Comparison of ENCODE assay signal across 10 cellular contexts in genomic region chr6:148701393-148701774, GRCh38. TPM values are rescaled to one million over a fixed set of nuclear protein-coding genes. Genes with fewer than 3 reads are reported as not detected.
A peak's percentile ranks its signal among the peaks of the same experiment; 100 is the strongest.
DNase-seq lines count a peak whose midpoint lies in the region; ATAC-seq and TF ChIP-seq lines count a peak whose summit lies in the region.
"Had no signal": no experiment of that assay in that cellular context is flagged by ENCODE, and none has a peak within 500 bp of the region (broad histone marks: within the 10 kb centered on the region; RNA-seq: fewer than 3 reads in every experiment).

No MANE protein-coding gene starts in this region.

- H3K27ac ChIP-seq in CD4-positive, alpha-beta memory T cell (ENCODE audit: low read depth, low read length): no peak overlapping the region
- H3K27ac ChIP-seq in GM23338 (ENCODE audit: low read depth) (no peak overlapping the region), ascending aorta (peak overlapping the region; percentile 17 to 47), endodermal cell (ENCODE audit: low read depth, low read length) (no peak overlapping the region)

- H2AFZ ChIP-seq in GM23338: peak overlapping the region; percentile 87; the same call in 1 of the 2 replicates

- H3K9me3 Mint-ChIP-seq in CD4-positive, alpha-beta memory T cell: peaks cover 2 to 9% (median 5%) of the 10 kb centered on the region in 8 donors
- H3K9me3 Mint-ChIP-seq in GM23338 (peaks cover 26% of the 10 kb centered on the region), endodermal cell (peaks cover 27% of the 10 kb centered on the region)
- H3K9me3 Mint-ChIP-seq in naive thymus-derived CD8-positive, alpha-beta T cell: peaks cover 0 to 15% (median 10%) of the 10 kb centered on the region in 9 donors

- H3K9ac ChIP-seq in endodermal cell (ENCODE audit: extremely low read depth, low read length, poor library complexity, severe bottlenecking): no peak overlapping the region

- no peaks in the 10 kb centered on the region for H3K9me3 ChIP-seq in CD4-positive, alpha-beta memory T cell (ENCODE audit: control insufficient read depth in 1 of 2, low read length in 2 of 2)
- H3K9me3 ChIP-seq in ascending aorta (peaks cover 0 to 5% of the 10 kb centered on the region in 2 donors), BE2C (no peaks in the 10 kb centered on the region), endodermal cell (ENCODE audit: control insufficient read depth, low read length) (peaks cover 7% of the 10 kb centered on the region)
- H3K9me3 ChIP-seq: Peyer's patch had no signal

- peaks cover 5% of the 10 kb centered on the region; the same call in 1 of the 2 replicates for H3K9me2 ChIP-seq in GM23338 (ENCODE audit: insufficient read depth)

- no peak overlapping the region for H3K4me2 ChIP-seq in GM23338

- no peak for DNase-seq in CD4-positive, alpha-beta memory T cell
- no peak for DNase-seq in GM23338 (ENCODE audit: low spot score)
- no peak for DNase-seq in ascending aorta (ENCODE audit: low spot score in 2 of 2)
- no peak for DNase-seq in naive thymus-derived CD8-positive, alpha-beta T cell
- no peak for DNase-seq in BE2C
- no peak for DNase-seq in endodermal cell
- no peak for DNase-seq in NCI-H526 treated with DMSO at 0.1 percent for 48 hours (lab: John Stamatoyannopoulos, UW)
- no peak for DNase-seq in SIG-M5 treated with dmso at 0.1 percent for 504 hours (lab: John Stamatoyannopoulos, UW; ENCODE audit: unreplicated experiment)
- DNase-seq: Peyer's patch had no signal

- peak overlapping the region; percentile 1 to 91 (median 78) for H3K27ac Mint-ChIP-seq in CD4-positive, alpha-beta memory T cell
- no peak overlapping the region for H3K27ac Mint-ChIP-seq in GM23338
- H3K27ac Mint-ChIP-seq in naive thymus-derived CD8-positive, alpha-beta T cell: peak overlapping the region in 2 of 10 donors; percentile 3 to 59
- H3K27ac Mint-ChIP-seq in endodermal cell: no peak overlapping the region

- no peaks in the 10 kb centered on the region for H3K27me3 ChIP-seq in CD4-positive, alpha-beta memory T cell (ENCODE audit: insufficient read depth, low read length)
- H3K27me3 ChIP-seq in GM23338 (ENCODE audit: insufficient read depth) (no peaks in the 10 kb centered on the region), ascending aorta (no peaks in the 10 kb centered on the region), BE2C (no peaks in the 10 kb centered on the region), endodermal cell (ENCODE audit: control insufficient read depth, insufficient read depth, low read length, poor library complexity, severe bottlenecking) (no peaks in the 10 kb centered on the region)
- H3K27me3 ChIP-seq: Peyer's patch had no signal

- no peaks in the 10 kb centered on the region for H3K36me3 ChIP-seq in CD4-positive, alpha-beta memory T cell (ENCODE audit: insufficient read depth, low read length)
- H3K36me3 ChIP-seq in GM23338 (ENCODE audit: insufficient read depth): no peaks in the 10 kb centered on the region
- H3K36me3 ChIP-seq in ascending aorta: no peaks in the 10 kb centered on the region
- no peaks in the 10 kb centered on the region for H3K36me3 ChIP-seq in BE2C
- no peaks in the 10 kb centered on the region for H3K36me3 ChIP-seq in endodermal cell (ENCODE audit: control insufficient read depth, insufficient read depth, low read length)
- H3K36me3 ChIP-seq: Peyer's patch had no signal

- H3K36me3 Mint-ChIP-seq in CD4-positive, alpha-beta memory T cell: peaks cover 2 to 4% of the 10 kb centered on the region in 2 donors
- H3K36me3 Mint-ChIP-seq in GM23338 (ENCODE audit: low read depth): peaks cover 12% of the 10 kb centered on the region; the same call in 2 of the 3 replicates
- peaks cover 0 to 10% (median 0%) of the 10 kb centered on the region in 3 donors for H3K36me3 Mint-ChIP-seq in naive thymus-derived CD8-positive, alpha-beta T cell
- no peaks in the 10 kb centered on the region for H3K36me3 Mint-ChIP-seq in endodermal cell (ENCODE audit: low read depth)

- no peaks in the 10 kb centered on the region for H3K79me2 ChIP-seq in GM23338 (replicated peaks; ENCODE audit: insufficient read depth)

- peaks cover 12 to 19% (median 18%) of the 10 kb centered on the region in 4 donors for H3K4me1 Mint-ChIP-seq in CD4-positive, alpha-beta memory T cell
- H3K4me1 Mint-ChIP-seq in GM23338 (peaks cover 7% of the 10 kb centered on the region; the same call in 2 of the 3 replicates), endodermal cell (peaks cover 7% of the 10 kb centered on the region)
- H3K4me1 Mint-ChIP-seq in naive thymus-derived CD8-positive, alpha-beta T cell: peaks cover 3 to 10% (median 8%) of the 10 kb centered on the region in 4 donors

- H3K4me1 ChIP-seq in CD4-positive, alpha-beta memory T cell (ENCODE audit: insufficient read depth, low read length): peaks cover 16% of the 10 kb centered on the region
- H3K4me1 ChIP-seq in GM23338 (ENCODE audit: insufficient read depth) (no peaks in the 10 kb centered on the region), ascending aorta (peaks cover 0 to 13% of the 10 kb centered on the region in 2 donors), BE2C (no peaks in the 10 kb centered on the region), endodermal cell (ENCODE audit: control insufficient read depth, insufficient read depth, low read length) (peaks cover 6% of the 10 kb centered on the region)

- POLR2A ChIA-PET in CD4-positive, alpha-beta memory T cell (lab: Charles Lee; ENCODE audit: partially characterized antibody): no interaction called here
- POLR2A ChIA-PET in naive thymus-derived CD8-positive, alpha-beta T cell (lab: Charles Lee): no interaction called here

- CTCF ChIA-PET in CD4-positive, alpha-beta memory T cell (lab: Charles Lee; ENCODE audit: partially characterized antibody): no interaction called here

- H3K27me3 Mint-ChIP-seq in CD4-positive, alpha-beta memory T cell: no peaks in the 10 kb centered on the region
- H3K27me3 Mint-ChIP-seq in GM23338 (ENCODE audit: insufficient read depth, low read depth, poor library complexity): peaks cover 8% of the 10 kb centered on the region
- peaks cover 0 to 2% (median 0%) of the 10 kb centered on the region in 5 donors for H3K27me3 Mint-ChIP-seq in naive thymus-derived CD8-positive, alpha-beta T cell
- H3K27me3 Mint-ChIP-seq in endodermal cell (ENCODE audit: insufficient read depth): peaks cover 12% of the 10 kb centered on the region

- intact Hi-C loops in CD4-positive, alpha-beta memory T cell (cut with micrococcal nuclease): no loop called here
- intact Hi-C loops in ascending aorta (cut with DNase I): no loop called here

- peak overlapping the region; percentile 77 to 93 (median 86) for H3K4me3 Mint-ChIP-seq in CD4-positive, alpha-beta memory T cell
- H3K4me3 Mint-ChIP-seq in GM23338 (no peak overlapping the region), endodermal cell (no peak overlapping the region)
- peak overlapping the region in 9 of 10 donors; percentile 42 to 80 (median 72) for H3K4me3 Mint-ChIP-seq in naive thymus-derived CD8-positive, alpha-beta T cell

- WGBS in endodermal cell (ENCODE audit: insufficient coverage in 1 of 2, insufficient read length in 1 of 2), 2 experiments: 79 to 95% methylated on average over 3 of the region's 3 CpGs

- H3K4me3 ChIP-seq in CD4-positive, alpha-beta memory T cell (ENCODE audit: low read length in 2 of 2): peak overlapping the region; percentile 55 to 62
- H3K4me3 ChIP-seq in GM23338 (no peak overlapping the region), ascending aorta (peak overlapping the region; percentile 40 to 53), BE2C (ENCODE audit: low read depth, low read length) (no peak overlapping the region; the same call in 1 of the 2 replicates), endodermal cell (ENCODE audit: low read length) (no peak overlapping the region)
- H3K4me3 ChIP-seq: K562 had no signal

- TF ChIP-seq CTCF in GM23338 (conservative IDR thresholded peaks at IDR 0.05; ENCODE audit: low read depth in 2 of 2): no peak
- no peak for TF ChIP-seq CTCF in ascending aorta (IDR thresholded peaks at IDR 0.05)
- no peak for TF ChIP-seq CTCF in BE2C (IDR thresholded peaks at IDR 0.05; ENCODE audit: low read depth, low read length)
- TF ChIP-seq CTCF in endodermal cell (conservative IDR thresholded peaks at IDR 0.05): no peak

- H4K20me1 ChIP-seq in GM23338 (replicated peaks; ENCODE audit: insufficient read depth): no peaks in the 10 kb centered on the region

- H3F3A ChIP-seq in GM23338 (replicated peaks; ENCODE audit: low read depth): no peaks in the 10 kb centered on the region

- ATAC-seq in GM23338: no peak
- no peak for ATAC-seq in naive thymus-derived CD8-positive, alpha-beta T cell
- ATAC-seq: K562 had no signal

TF ChIP-seq in GM23338, 12 proteins besides CTCF, POLR2A, EP300 and RAD21 (continues in another document):
- TF ChIP-seq POLR2AphosphoS5 (IDR thresholded peaks at IDR 0.05; ENCODE audit: low read depth): no peak
- TF ChIP-seq ZNF331 (CRISPR knock-in tag; IDR thresholded peaks at IDR 0.05; ENCODE audit: low read depth): no peak
- TF ChIP-seq ETS1 (IDR thresholded peaks at IDR 0.05): no peak
- TF ChIP-seq JUNB (IDR thresholded peaks at IDR 0.05; ENCODE audit: unreplicated experiment): no peak
- no peak for TF ChIP-seq NANOG (IDR thresholded peaks at IDR 0.05; ENCODE audit: borderline replicate concordance)

RNA-seq across cellular contexts. Expression of gene UST, which starts 45.4 kb away (rescaled TPM):
- total RNA-seq in CD4-positive, alpha-beta memory T cell: 1 to 10 TPM; 7.0 to 7.6 TPM
- 1 to 10 TPM; 2.2 to 3.2 TPM for polyA plus RNA-seq in CD4-positive, alpha-beta memory T cell
- 32.3 and 33.0 TPM in 2 replicates for total RNA-seq in GM23338 (2014; rRNA removed; shearing (Covaris generic))
- 12.6 TPM in 2 replicates for polyA plus RNA-seq in GM23338 (2016; fragmentation: Nextera tagmentation; extraction: Ambion mirVana)
- total RNA-seq in ascending aorta: 27.0 TPM
- total RNA-seq in naive thymus-derived CD8-positive, alpha-beta T cell: 1 to 10 TPM in 1 of 2 experiments, under 1 TPM in 1; 0.47 to 1.1 TPM
- polyA plus RNA-seq in naive thymus-derived CD8-positive, alpha-beta T cell: 1 to 10 TPM in 1 of 3 donors, under 1 TPM in 2; 0.08 to 1.4 (median 0.26) TPM
- polyA plus RNA-seq in BE2C (2012; ENCODE audit: insufficient read depth, insufficient read length, low read depth): not detected
- 10 to 100 TPM; 15.3 to 16.3 TPM for total RNA-seq in endodermal cell
- 16.6 TPM for polyA plus RNA-seq in endodermal cell (2013, experiment 1 of 2)
- 15.3 TPM for polyA plus RNA-seq in endodermal cell (2013, experiment 2 of 2)

Comparison
In these comparisons a context has a peak if more than half of its experiments do, and no peak if none do; other contexts are left out.
1. H3K27ac ChIP-seq: peak in ascending aorta (2 of 2); none in CD4-positive, alpha-beta memory T cell (single experiment), GM23338 (single experiment) and endodermal cell (single experiment).
2. H3K4me3 ChIP-seq: peak in CD4-positive, alpha-beta memory T cell (2 of 2) and ascending aorta (2 of 2); none in GM23338 (single experiment), BE2C (single experiment) and endodermal cell (single experiment).
3. H3K27ac Mint-ChIP-seq: peak in CD4-positive, alpha-beta memory T cell (7 of 7); none in GM23338 (single experiment) and endodermal cell (single experiment).
4. H3K4me3 Mint-ChIP-seq: peak in CD4-positive, alpha-beta memory T cell (8 of 8) and naive thymus-derived CD8-positive, alpha-beta T cell (9 of 10); none in GM23338 (single experiment) and endodermal cell (single experiment).